ENCODE assay signal across 1 cellular context in genomic region chr2:202037086-202037485, GRCh38.
TF ChIP-seq lines count a peak whose summit lies in the region.

No MANE protein-coding gene starts in this region.

TF ChIP-seq in IMR-90, 13 proteins besides CTCF, POLR2A, EP300 and RAD21:
- TF ChIP-seq ELK1 (IDR thresholded peaks at IDR 0.05; ENCODE audit: borderline replicate concordance, low read depth, low read length) (no peak), CHD1 (IDR thresholded peaks at IDR 0.05; ENCODE audit: low read depth, low read length) (no peak), MAZ (IDR thresholded peaks at IDR 0.05; ENCODE audit: borderline replicate concordance, low read depth, low read length) (no peak), MAFK (IDR thresholded peaks at IDR 0.05; ENCODE audit: low read depth, low read length) (no peak), RFX5 (IDR thresholded peaks at IDR 0.05; ENCODE audit: low read depth, low read length) (no peak), CEBPB (IDR thresholded peaks at IDR 0.05; ENCODE audit: low read depth, low read length) (no peak), NFE2L2 (IDR thresholded peaks at IDR 0.05; ENCODE audit: low read depth, low read length) (no peak), MXI1 (IDR thresholded peaks at IDR 0.05; ENCODE audit: borderline replicate concordance, low read depth, low read length) (no peak), RCOR1 (IDR thresholded peaks at IDR 0.05; ENCODE audit: insufficient replicate concordance, low read length) (no peak), FOS (IDR thresholded peaks at IDR 0.05; ENCODE audit: low read depth, low read length) (no peak), USF2 (IDR thresholded peaks at IDR 0.05; ENCODE audit: low read depth, low read length) (no peak)
